ENCODE assay signal across 13 cellular contexts in the genomic region with DNA sequence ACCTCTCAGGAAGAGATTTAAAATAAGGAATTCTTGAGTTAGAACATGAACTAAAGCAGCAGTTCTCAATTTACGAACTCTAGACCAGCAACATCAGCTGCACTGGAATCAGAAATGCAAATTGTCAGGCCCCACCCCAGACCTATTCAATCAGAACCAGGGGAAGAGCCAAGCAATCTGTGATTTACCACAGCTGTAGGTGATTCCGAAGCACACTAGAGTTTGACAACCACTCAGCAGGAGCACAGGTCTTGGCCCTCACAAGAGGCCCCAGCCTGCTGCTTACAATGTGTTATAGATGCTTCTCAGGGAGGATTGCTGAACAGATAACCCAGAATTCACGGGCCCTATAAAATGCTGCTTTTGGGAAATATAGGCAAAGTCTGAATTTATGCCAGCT.
DNase-seq lines count a peak whose midpoint lies in the region; ATAC-seq lines count a peak whose summit lies in the region.
"Had no signal": no experiment of that assay in that cellular context is flagged by ENCODE, and none has a peak within 500 bp of the region (broad histone marks: within the 10 kb centered on the region; RNA-seq: fewer than 3 reads in every experiment).

No MANE protein-coding gene starts in this region.

- H3K9me3 ChIP-seq in mesenchymal stem cell (ENCODE audit: control insufficient read depth, low read length), result no peaks in the 10 kb centered on the region
- H3K9me3 ChIP-seq: heart right ventricle had no signal

- no peak overlapping the region for H4K91ac ChIP-seq in mesenchymal stem cell (ENCODE audit: low read length)

- H2BK12ac ChIP-seq in mesenchymal stem cell (ENCODE audit: low read length in 2 of 2), result no peak overlapping the region

- ATAC-seq in GM18519 (IDR thresholded peaks at IDR 0.05; ENCODE audit: low FRiP score, unreplicated experiment) (peak; percentile 35), GM21515 (IDR thresholded peaks at IDR 0.05; ENCODE audit: unreplicated experiment) (peak; percentile 48), HG03135 (IDR thresholded peaks at IDR 0.05; ENCODE audit: unreplicated experiment) (peak; percentile 48), GM18498 (IDR thresholded peaks at IDR 0.05; ENCODE audit: unreplicated experiment) (no peak)
- ATAC-seq: heart right ventricle had no signal

- H3K27me3 ChIP-seq in mesenchymal stem cell (ENCODE audit: control insufficient read depth in 1 of 2, insufficient read depth in 1 of 2, low read length in 2 of 2), result no peaks in the 10 kb centered on the region
- H3K27me3 ChIP-seq: heart right ventricle had no signal

- no peak overlapping the region for H3K18ac ChIP-seq in mesenchymal stem cell (ENCODE audit: low read depth in 1 of 2, low read length in 2 of 2)

- H4K8ac ChIP-seq in mesenchymal stem cell (ENCODE audit: low read length), result peak overlapping the region; percentile 4

- H2BK15ac ChIP-seq in mesenchymal stem cell (ENCODE audit: low read depth, poor library complexity, severe bottlenecking), result no peak overlapping the region

- no peak overlapping the region for H2AK5ac ChIP-seq in mesenchymal stem cell (ENCODE audit: low read length, severe bottlenecking)

- no peak overlapping the region for H3K14ac ChIP-seq in mesenchymal stem cell (ENCODE audit: low read length in 2 of 2)

- no peaks in the 10 kb centered on the region for H3K36me3 ChIP-seq in mesenchymal stem cell (ENCODE audit: control insufficient read depth in 1 of 2, insufficient read depth in 2 of 2, low read depth in 1 of 2, low read length in 2 of 2)
- H3K36me3 ChIP-seq: heart right ventricle had no signal

- no peak overlapping the region for H3K4me2 ChIP-seq in mesenchymal stem cell (ENCODE audit: low read length, poor library complexity, severe bottlenecking)

- DNase-seq in mesenchymal stem cell, result no peak
- DNase-seq in NCI-H748 (lab: John Stamatoyannopoulos, UW; ENCODE audit: unreplicated experiment), result no peak
- DNase-seq in COLO829 (ENCODE audit: low spot score), result no peak
- DNase-seq in activated CD4-positive, CD25-positive, alpha-beta regulatory T cell (lab: John Stamatoyannopoulos, UW), result no peak
- DNase-seq: activated CD4-positive, CD25-positive, alpha-beta regulatory T cell treated with anti-CD3 and anti-CD28 coated beads, Interleukin-2, amount 50 U/mL, for 72 hours; activated T-cell treated with anti-CD3 and anti-CD28 coated beads, Interleukin-2, amount 50 U/mL, for 1 hour; heart right ventricle; stimulated activated CD4-positive, alpha-beta T cell treated with anti-CD3 and anti-CD28 coated beads, Interleukin-1b, Interleukin-23, amount 100 ng/mL, for 48 hours; stimulated activated CD8-positive, alpha-beta memory T cell treated with anti-CD3 and anti-CD28 coated beads, Interleukin-4, amount 100 ng/mL, for 48 hours had no signal

- no peaks in the 10 kb centered on the region for H3K4me1 ChIP-seq in mesenchymal stem cell (ENCODE audit: control insufficient read depth, insufficient read depth, low read depth, low read length)

- no peak overlapping the region for H3K23ac ChIP-seq in mesenchymal stem cell (ENCODE audit: low read length in 2 of 2)

- H3K79me1 ChIP-seq in mesenchymal stem cell (replicated peaks; ENCODE audit: low read length, poor library complexity, severe bottlenecking), result peaks cover 13% of the 10 kb centered on the region

- H3K27ac ChIP-seq in mesenchymal stem cell (ENCODE audit: low read length, poor library complexity, severe bottlenecking), result no peak overlapping the region

- H3K9ac ChIP-seq in mesenchymal stem cell (ENCODE audit: low read length), result no peak overlapping the region

- no peak overlapping the region for H2AFZ ChIP-seq in mesenchymal stem cell (ENCODE audit: low read depth, low read length)

- no peak overlapping the region for H3K4ac ChIP-seq in mesenchymal stem cell (ENCODE audit: low read depth in 1 of 2, low read length in 2 of 2)

- H2BK5ac ChIP-seq in mesenchymal stem cell (ENCODE audit: low read depth, low read length, poor library complexity, severe bottlenecking), result no peak overlapping the region

- no peak overlapping the region for H3K4me3 ChIP-seq in mesenchymal stem cell (ENCODE audit: insufficient read depth in 1 of 2, low read depth in 1 of 2, low read length in 2 of 2)
- H3K4me3 ChIP-seq: heart right ventricle had no signal

- no peak overlapping the region for H2BK120ac ChIP-seq in mesenchymal stem cell (ENCODE audit: low read depth, low read length)

- 93% methylated on average over 2 of the region's 3 CpGs for WGBS in mesenchymal stem cell
